ENCODE assay signal across 32 cellular contexts in the genomic region with DNA sequence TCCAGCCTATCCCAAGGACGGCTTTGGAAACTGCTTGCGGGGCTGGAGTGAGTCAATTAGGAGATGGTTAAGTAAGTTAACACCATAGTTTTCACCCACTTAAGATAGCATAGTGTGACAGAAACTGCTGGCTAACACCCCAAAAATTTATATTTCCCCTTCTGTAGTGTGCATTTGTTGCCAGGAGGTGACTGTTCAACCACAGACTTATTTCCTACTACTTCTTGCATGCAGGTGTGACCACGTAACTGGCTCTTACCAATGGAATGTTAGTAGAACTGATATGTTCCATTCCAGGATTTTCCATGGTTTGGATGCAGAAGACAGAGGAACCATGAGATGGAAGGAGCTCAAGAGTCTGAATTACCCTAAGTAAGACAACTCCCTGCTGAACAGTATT. TPM values are rescaled to one million over a fixed set of nuclear protein-coding genes. Genes with fewer than 3 reads are reported as not detected.
"Had no signal": no experiment of that assay in that cellular context is flagged by ENCODE, and none has a peak within 500 bp of the region (broad histone marks: within the 10 kb centered on the region; RNA-seq: fewer than 3 reads in every experiment).

No MANE protein-coding gene starts in this region.

- ATAC-seq: activated CD4-positive, CD25-positive, alpha-beta regulatory T cell treated with anti-CD3 and anti-CD28 coated beads, Interleukin-2, amount 50 U/mL, for 24 hours; left cardiac atrium; left ventricle myocardium superior; right lobe of liver had no signal

- H3K4me3 Mint-ChIP-seq: activated naive CD8-positive, alpha-beta T cell treated with anti-CD3 and anti-CD28 coated beads for 36 hours; endodermal cell; nephron had no signal

- H3K27me3 ChIP-seq: adrenal gland, breast epithelium, esophagus muscularis mucosa, hepatocyte, right lobe of liver, tibial nerve had no signal

- H3K27ac ChIP-seq: adrenal gland, breast epithelium, esophagus muscularis mucosa, hepatocyte, right lobe of liver, tibial nerve, WERI-Rb-1 had no signal

- H3K4me2 ChIP-seq: hepatocyte had no signal

- H3K79me2 ChIP-seq: hepatocyte had no signal

- H3K4me1 Mint-ChIP-seq: activated naive CD8-positive, alpha-beta T cell treated with anti-CD3 and anti-CD28 coated beads for 36 hours; nephron had no signal

- H3K4me3 ChIP-seq: adrenal gland, breast epithelium, esophagus muscularis mucosa, hepatocyte, right lobe of liver, tibial nerve had no signal

- DNase-seq: activated CD4-positive, alpha-beta T cell treated with anti-CD3 and anti-CD28 coated beads for 48 hours; activated CD4-positive, alpha-beta T cell treated with anti-CD3 and anti-CD28 coated beads, Interleukin-2, amount 50 U/mL, for 48 hours; activated CD8-positive, alpha-beta memory T cell treated with anti-CD3 and anti-CD28 coated beads for 24 hours; activated effector memory CD4-positive, alpha-beta T cell treated with Interleukin-2 at 50 U/mL for 16 hours; activated naive CD4-positive, alpha-beta T cell treated with Interleukin-2 at 50 U/mL for 16 hours; activated naive CD8-positive, alpha-beta T cell treated with anti-CD3 and anti-CD28 coated beads for 36 hours; adrenal gland; aorta; central memory CD4-positive, alpha-beta T cell; endodermal cell; islet precursor cell; left cardiac atrium; left ventricle myocardium superior; posterior cingulate gyrus; right lobe of liver; stimulated activated CD4-positive, alpha-beta T cell treated with anti-CD3 and anti-CD28 coated beads, Interleukin-2, amount 100 ng/mL, for 48 hours; stimulated activated naive CD4-positive, alpha-beta T cell treated with Interleukin-2 at 50 U/mL for 16 hours; WERI-Rb-1 had no signal

- FAIRE-seq: frontal cortex, TTC549 had no signal

- H3K9me3 ChIP-seq: adrenal gland, esophagus muscularis mucosa, right lobe of liver, tibial nerve had no signal

- H3K36me3 Mint-ChIP-seq: activated naive CD8-positive, alpha-beta T cell treated with anti-CD3 and anti-CD28 coated beads for 36 hours had no signal

- H3K9me3 Mint-ChIP-seq: activated naive CD8-positive, alpha-beta T cell treated with anti-CD3 and anti-CD28 coated beads for 36 hours had no signal

- H3K4me1 ChIP-seq: adrenal gland, breast epithelium, esophagus muscularis mucosa, right lobe of liver, tibial nerve had no signal

- H3K36me3 ChIP-seq: adrenal gland, breast epithelium, esophagus muscularis mucosa, right lobe of liver, tibial nerve, WERI-Rb-1 had no signal

- H2AFZ ChIP-seq: hepatocyte had no signal

- H3K27ac Mint-ChIP-seq: activated naive CD8-positive, alpha-beta T cell treated with anti-CD3 and anti-CD28 coated beads for 36 hours; endodermal cell; nephron had no signal

RNA-seq across cellular contexts. Expression of gene SLC35F4, which starts 52.9 kb away (rescaled TPM):
- total RNA-seq: activated naive CD8-positive, alpha-beta T cell treated with anti-CD3 and anti-CD28 coated beads for 36 hours; adrenal gland; aorta; breast epithelium; endodermal cell; left cardiac atrium; left ventricle myocardium superior; lung microvascular endothelial cell; mucosa of gallbladder; osteoblast; right lobe of liver; skeletal muscle tissue; T-helper 1 cell treated with Interleukin-12 subunit alpha and Interleukin-12 subunit beta and Interleukin-4 antibody, amounts not matched to agents 30 ng/mL and 1 ng/mL, for 36 hours; tibial nerve; ureter had no signal
- polyA plus RNA-seq: adrenal gland, aorta, hepatocyte had no signal
